ENCODE assay signal across 18 cellular contexts in genomic region chr10:61612451-61612850, GRCh38. TPM values are rescaled to one million over a fixed set of nuclear protein-coding genes. Genes with fewer than 3 reads are reported as not detected.
DNase-seq lines count a peak whose midpoint lies in the region; ATAC-seq, FAIRE-seq and TF ChIP-seq lines count a peak whose summit lies in the region.
"Had no signal": no experiment of that assay in that cellular context is flagged by ENCODE, and none has a peak within 500 bp of the region (broad histone marks: within the 10 kb centered on the region; RNA-seq: fewer than 3 reads in every experiment).

No MANE protein-coding gene starts in this region.

- H3K4me3 Mint-ChIP-seq in CD8-positive, alpha-beta T cell, result no peak overlapping the region
- H3K4me3 Mint-ChIP-seq: CD4-positive, alpha-beta T cell had no signal

- BruUV-seq in Panc1 (replicated peaks; lab: Mats Ljungman, UMichigan), result no TSS peak

- H3K27ac Mint-ChIP-seq in CD8-positive, alpha-beta T cell, result no peak overlapping the region
- H3K27ac Mint-ChIP-seq: CD4-positive, alpha-beta T cell had no signal

- 17 to 19% methylated on average over 3 of the region's 3 CpGs for WGBS in heart right ventricle, 2 donors

- H3K9me3 ChIP-seq in cardiac muscle cell (ENCODE audit: low read depth), result no peaks in the 10 kb centered on the region
- no peaks in the 10 kb centered on the region for H3K9me3 ChIP-seq in heart right ventricle
- no peaks in the 10 kb centered on the region for H3K9me3 ChIP-seq in Panc1 (ENCODE audit: control insufficient read depth, insufficient read depth, low read depth, low read length)
- no peaks in the 10 kb centered on the region for H3K9me3 ChIP-seq in CD8-positive, alpha-beta T cell (ENCODE audit: low read length)

- no peak for FAIRE-seq in GM12892 (lab: Jason Lieb, UNC)
- FAIRE-seq: H1, HepG2 had no signal

- H3K27me3 Mint-ChIP-seq in CD8-positive, alpha-beta T cell (ENCODE audit: low read depth), result no peaks in the 10 kb centered on the region
- H3K27me3 Mint-ChIP-seq: CD4-positive, alpha-beta T cell had no signal

- DNase-seq in cardiac muscle cell (ENCODE audit: low read depth in 1 of 2, low spot score in 1 of 2) (no peak), heart right ventricle (no peak), Panc1 (ENCODE audit: low read depth, low spot score) (no peak), kidney glomerular epithelial cell (lab: John Stamatoyannopoulos, UW) (peak; percentile 41), NCI-H2081 (lab: John Stamatoyannopoulos, UW) (no peak), GM12892 (ENCODE audit: insufficient read length) (no peak)
- DNase-seq in CD8-positive, alpha-beta T cell, result no peak
- DNase-seq: ACHN; CD4-positive, alpha-beta T cell; DND-41; GDM1; Kasumi-1; NCI-H2029; NCI-H524 had no signal

- POLR2A ChIA-PET in Panc1 (lab: Charles Lee), result no interaction called here
- POLR2A ChIA-PET in CD8-positive, alpha-beta T cell (lab: Charles Lee), result interaction anchor here (0.6 kb wide), 1 partner anchor 697 kb away, joined by 6 read pairs; no protein-coding TSS in a partner anchor

- TF ChIP-seq CTCF in cardiac muscle cell (IDR thresholded peaks at IDR 0.05; ENCODE audit: low read depth, low read length) (no peak), heart right ventricle (IDR thresholded peaks at IDR 0.05) (no peak), Panc1 (IDR thresholded peaks at IDR 0.05) (no peak)
- TF ChIP-seq CTCF in CD8-positive, alpha-beta T cell (IDR thresholded peaks at IDR 0.05), result no peak

- H3K27ac ChIP-seq in cardiac muscle cell (peak overlapping the region; percentile 36), heart right ventricle (no peak overlapping the region), Panc1 (ENCODE audit: low read length) (peak overlapping the region; percentile 36; the same call in 1 of the 2 replicates)
- no peak overlapping the region for H3K27ac ChIP-seq in CD8-positive, alpha-beta T cell (ENCODE audit: low read depth, low read length)

- intact Hi-C loops in heart right ventricle (cut with DNase I), result no loop called here
- intact Hi-C loops in Panc1 (cut with micrococcal nuclease; ENCODE audit: unreplicated experiment), result no loop called here
- intact Hi-C loops in CD8-positive, alpha-beta T cell (cut with DNase I, micrococcal nuclease), result no loop called here

- in situ Hi-C loops in Panc1 (cut with HindIII; ENCODE audit: low pct_unique_long_range_greater_than_20kb, low sequenced_read_pairs), result no loop called here

- no peaks in the 10 kb centered on the region for H3K4me1 Mint-ChIP-seq in CD8-positive, alpha-beta T cell (ENCODE audit: low read depth)

- H3K27me3 ChIP-seq in cardiac muscle cell (no peaks in the 10 kb centered on the region), heart right ventricle (no peaks in the 10 kb centered on the region), Panc1 (ENCODE audit: control insufficient read depth, insufficient read depth, low read length) (no peaks in the 10 kb centered on the region)
- H3K27me3 ChIP-seq in CD8-positive, alpha-beta T cell (ENCODE audit: insufficient read depth, low read length), result no peaks in the 10 kb centered on the region

- H3K36me3 Mint-ChIP-seq in CD8-positive, alpha-beta T cell, result no peaks in the 10 kb centered on the region

- no peaks in the 10 kb centered on the region for H3K36me3 ChIP-seq in cardiac muscle cell
- H3K36me3 ChIP-seq in heart right ventricle, result no peaks in the 10 kb centered on the region
- no peaks in the 10 kb centered on the region for H3K36me3 ChIP-seq in Panc1 (ENCODE audit: control insufficient read depth, insufficient read depth, low read length)
- H3K36me3 ChIP-seq in CD8-positive, alpha-beta T cell (ENCODE audit: insufficient read depth, low read length), result no peaks in the 10 kb centered on the region

- TF ChIP-seq POLR2A in GM12892 (IDR thresholded peaks at IDR 0.05; ENCODE audit: low read depth, low read length), result no peak

- CTCF ChIA-PET in Panc1 (lab: Charles Lee), result no interaction called here
- CTCF ChIA-PET in CD8-positive, alpha-beta T cell (lab: Charles Lee), result no interaction called here

- H3K4me3 ChIP-seq in cardiac muscle cell, result no peak overlapping the region
- no peak overlapping the region for H3K4me3 ChIP-seq in heart right ventricle
- H3K4me3 ChIP-seq in Panc1 (ENCODE audit: low read depth in 2 of 2, low read length in 2 of 2), result no peak overlapping the region
- H3K4me3 ChIP-seq in CD8-positive, alpha-beta T cell (ENCODE audit: low read depth, low read length), result no peak overlapping the region

- no peak for ATAC-seq in heart right ventricle
- ATAC-seq in Panc1, result no peak
- ATAC-seq in CD8-positive, alpha-beta T cell, result no peak
- no peak for ATAC-seq in GM18520 (IDR thresholded peaks at IDR 0.05; ENCODE audit: unreplicated experiment)
- ATAC-seq: HepG2, Right ventricle myocardium inferior had no signal

- peaks cover 21% of the 10 kb centered on the region for H3K4me1 ChIP-seq in cardiac muscle cell (ENCODE audit: low read depth)
- H3K4me1 ChIP-seq in heart right ventricle, result peaks cover 0 to 7% (median 0%) of the 10 kb centered on the region in 9 donors
- no peaks in the 10 kb centered on the region for H3K4me1 ChIP-seq in Panc1 (ENCODE audit: control insufficient read depth, insufficient read depth, low read length)
- H3K4me1 ChIP-seq in CD8-positive, alpha-beta T cell (ENCODE audit: insufficient read depth, low read length), result no peaks in the 10 kb centered on the region

- no peaks in the 10 kb centered on the region for H3K9me3 Mint-ChIP-seq in CD8-positive, alpha-beta T cell
- H3K9me3 Mint-ChIP-seq: CD4-positive, alpha-beta T cell had no signal

RNA-seq across cellular contexts. Expression of gene CABCOCO1, which starts 50.3 kb away (rescaled TPM):
- total RNA-seq in cardiac muscle cell, result 0.95 and 1.5 TPM in 2 replicates
- 1.5 and 3.9 TPM in 2 replicates for polyA plus RNA-seq in cardiac muscle cell
- total RNA-seq in heart right ventricle, result not detected
- under 1 TPM; 0.03 to 0.15 TPM for polyA plus RNA-seq in heart right ventricle
- 4.0 TPM for total RNA-seq in Panc1 (2021; ENCODE audit: unreplicated experiment)
- polyA plus RNA-seq in Panc1 (2012; ENCODE audit: insufficient read length), result 2.7 TPM
- total RNA-seq in CD8-positive, alpha-beta T cell, result not detected
- polyA plus RNA-seq in GM12892 (2012; ENCODE audit: missing spikeins), result not detected
- total RNA-seq: CD4-positive, alpha-beta T cell; H1; HepG2; Right ventricle myocardium inferior had no signal
- polyA plus RNA-seq: H1, HepG2 had no signal

Comparison
In these comparisons a context has a peak if more than half of its experiments do, and no peak if none do; other contexts are left out.
1. H3K27ac ChIP-seq: peak in cardiac muscle cell (single experiment) and Panc1 (single experiment); none in heart right ventricle (0 of 10) and CD8-positive, alpha-beta T cell (single experiment).